Comparison of ENCODE assay signal across 8 cellular contexts in genomic region chr9:128881884-128882676, GRCh38. TPM values are rescaled to one million over a fixed set of nuclear protein-coding genes. Genes with fewer than 3 reads are reported as not detected.
A peak's percentile ranks its signal among the peaks of the same experiment; 100 is the strongest.
DNase-seq lines count a peak whose midpoint lies in the region; ATAC-seq lines count a peak whose summit lies in the region.

KYAT1 (minus strand) TSS chr9:128881950; CDS start chr9:128845405, 36,545 bp downstream.
LRRC8A (plus strand) TSS chr9:128882133; CDS start chr9:128907165, 25,032 bp downstream.

- DNase-seq in Caki2 (ENCODE audit: low read depth) (peak; percentile 95), HUDEP-2 (lab: John Stamatoyannopoulos, UW; ENCODE audit: unreplicated experiment in 76 of 76) (peak in 75 of 76 experiments; percentile 39 to 97 (median 93)), NOMO-1 treated with dmso at 0.1 percent for 144 hours (lab: John Stamatoyannopoulos, UW; ENCODE audit: unreplicated experiment) (peak; percentile 96), memory B cell (ENCODE audit: low spot score in 2 of 2) (peak; percentile 95 to 97)
- DNase-seq in activated CD8-positive, alpha-beta memory T cell treated with anti-CD3 and anti-CD28 coated beads for 48 hours (ENCODE audit: low read depth in 2 of 3, low spot score in 2 of 3) = peak; percentile 97 to 99 (median 98)
- DNase-seq in effector memory CD8-positive, alpha-beta T cell = peak; percentile 98 to 99 (median 98)
- DNase-seq in stimulated activated CD8-positive, alpha-beta memory T cell treated with anti-CD3 and anti-CD28 coated beads, Interleukin-12 subunit alpha, Interleukin-12 subunit beta, amount 100 ng/mL, for 1 hour (ENCODE audit: low read depth) = peak; percentile 98

- in situ Hi-C loops in Caki2 (cut with HindIII; ENCODE audit: low pct_unique_long_range_greater_than_20kb, low sequenced_read_pairs) = no loop called here

- H3K9me3 Mint-ChIP-seq in effector memory CD8-positive, alpha-beta T cell = no peaks in the 10 kb centered on the region
- no peaks in the 10 kb centered on the region for H3K9me3 Mint-ChIP-seq in memory B cell

- peak; percentile 87 for ATAC-seq in GM21390 (IDR thresholded peaks at IDR 0.05; ENCODE audit: unreplicated experiment)
- peak; percentile 92 for ATAC-seq in effector memory CD8-positive, alpha-beta T cell (replicated peaks)
- peak; percentile 89 for ATAC-seq in memory B cell (ENCODE audit: low read depth)

- peak within 1 kb of the TSS; percentile 87 to 92 for H3K4me3 Mint-ChIP-seq in effector memory CD8-positive, alpha-beta T cell
- peak within 1 kb of the TSS; percentile 98 for H3K4me3 Mint-ChIP-seq in memory B cell

- peaks cover 42% of the 10 kb centered on the region for H3K36me3 Mint-ChIP-seq in effector memory CD8-positive, alpha-beta T cell (ENCODE audit: insufficient read depth)
- H3K36me3 Mint-ChIP-seq in memory B cell = peaks cover 10% of the 10 kb centered on the region

- H3K4me1 Mint-ChIP-seq in effector memory CD8-positive, alpha-beta T cell (ENCODE audit: low read depth in 2 of 2) = peaks cover 51 to 58% of the 10 kb centered on the region in 2 donors
- peaks cover 25% of the 10 kb centered on the region for H3K4me1 Mint-ChIP-seq in memory B cell

- H3K27ac Mint-ChIP-seq in effector memory CD8-positive, alpha-beta T cell = peak within 1 kb of the TSS; percentile 93 to 94
- H3K27ac Mint-ChIP-seq in memory B cell = peak within 1 kb of the TSS; percentile 90

- H3K27me3 Mint-ChIP-seq in effector memory CD8-positive, alpha-beta T cell = no peaks in the 10 kb centered on the region
- H3K27me3 Mint-ChIP-seq in memory B cell = no peaks in the 10 kb centered on the region

RNA-seq across cellular contexts. Expression of gene KYAT1, which starts in this region (rescaled TPM):
- 11.2 and 24.2 TPM in 2 replicates for total RNA-seq in Caki2 (2014; rRNA removed; shearing (Covaris generic); ENCODE audit: low replicate concordance)

RNA-seq across cellular contexts. Expression of gene LRRC8A, which starts in this region (rescaled TPM):
- 16.0 and 25.9 TPM in 2 replicates for total RNA-seq in Caki2 (2014; rRNA removed; shearing (Covaris generic); ENCODE audit: low replicate concordance)

Comparison
In these comparisons a context has a peak if more than half of its experiments do, and no peak if none do; other contexts are left out.
1. Peak in every context shown above with its lines: DNase-seq and ATAC-seq.